In the genomic region with DNA sequence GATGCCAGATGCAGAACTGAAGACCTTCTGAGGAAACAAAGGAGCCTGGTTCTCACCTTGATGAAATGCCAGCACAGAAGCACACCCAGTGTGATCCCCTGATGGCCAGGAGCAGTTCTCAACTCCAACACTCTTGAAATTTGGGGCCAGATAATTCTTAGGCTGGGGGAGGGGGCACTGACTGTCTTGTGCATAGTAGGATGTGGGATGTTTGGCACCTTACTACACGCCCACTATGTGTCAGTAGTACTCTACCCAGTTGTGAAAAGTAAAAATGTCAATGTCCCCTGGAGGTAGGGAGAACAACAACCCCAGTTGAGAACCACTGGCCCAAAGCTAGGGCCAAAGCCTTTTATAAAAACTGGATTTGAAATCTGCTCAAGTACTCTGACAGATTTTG, we compare ENCODE assay signal across 20 cellular contexts.
DNase-seq lines count a peak whose midpoint lies in the region; ATAC-seq and TF ChIP-seq lines count a peak whose summit lies in the region.
"Had no signal": no experiment of that assay in that cellular context is flagged by ENCODE, and none has a peak within 500 bp of the region (broad histone marks: within the 10 kb centered on the region; RNA-seq: fewer than 3 reads in every experiment).

No MANE protein-coding gene starts in this region.

- no peak overlapping the region for H2BK5ac ChIP-seq in H9 (ENCODE audit: insufficient read length, low read length)

- H3K14ac ChIP-seq in H9 (ENCODE audit: insufficient read depth, low read length): no peak overlapping the region

- peak; percentile 24 for TF ChIP-seq CTCF in GM06990 (IDR thresholded peaks at IDR 0.05; ENCODE audit: insufficient read depth, low read length, poor library complexity, severe bottlenecking)
- TF ChIP-seq CTCF in H9 (conservative IDR thresholded peaks at IDR 0.05): peak; percentile 28; the same call in 2 of the 3 replicates
- no peak for TF ChIP-seq CTCF in ascending aorta (IDR thresholded peaks at IDR 0.05)

- peak; percentile 74 for ATAC-seq in naive thymus-derived CD4-positive, alpha-beta T cell
- ATAC-seq in GM19328 (IDR thresholded peaks at IDR 0.05; ENCODE audit: unreplicated experiment) (no peak), GM21576 (IDR thresholded peaks at IDR 0.05; ENCODE audit: unreplicated experiment) (no peak)

- H3K27ac ChIP-seq in H9 (ENCODE audit: insufficient read length, low read depth, low read length) (no peak overlapping the region), ascending aorta (peak overlapping the region; percentile 27 to 38), Karpas-422 (ENCODE audit: low read length) (no peak overlapping the region)
- no peak overlapping the region for H3K27ac ChIP-seq in naive thymus-derived CD4-positive, alpha-beta T cell (ENCODE audit: low read depth, low read length)
- H3K27ac ChIP-seq: cardiac muscle cell, epithelial cell of prostate had no signal

- no peak overlapping the region for H3K4ac ChIP-seq in H9 (ENCODE audit: low read depth, low read length)

- CTCF ChIA-PET in naive thymus-derived CD4-positive, alpha-beta T cell (lab: Charles Lee): interaction anchor here (0.5 to 1.5 kb wide), 4 partner anchors 14 to 452 kb away, joined by 3 to 8 read pairs (median 4); no protein-coding TSS in a partner anchor

- no peak overlapping the region for H3K9ac ChIP-seq in H9 (ENCODE audit: extremely low read depth, insufficient read length, low read length)
- no peak overlapping the region for H3K9ac ChIP-seq in Karpas-422 (ENCODE audit: low read length)

- no peak overlapping the region for H3K27ac Mint-ChIP-seq in H9
- H3K27ac Mint-ChIP-seq in naive thymus-derived CD4-positive, alpha-beta T cell: peak overlapping the region in 6 of 9 donors; percentile 8 to 67 (median 36)
- H3K27ac Mint-ChIP-seq: CD8-positive, alpha-beta memory T cell had no signal

- no peak overlapping the region for H3T11ph ChIP-seq in H9 (ENCODE audit: low read length)

- no peak overlapping the region for H4K91ac ChIP-seq in H9 (ENCODE audit: insufficient read length, low read depth, low read length)

- H3K4me2 ChIP-seq in H9 (ENCODE audit: insufficient read depth, insufficient read length, low read length): no peak overlapping the region
- no peak overlapping the region for H3K4me2 ChIP-seq in Karpas-422 (ENCODE audit: low read depth, low read length, poor library complexity, severe bottlenecking)

- H3K4me3 Mint-ChIP-seq in H9: no peak overlapping the region
- no peak overlapping the region for H3K4me3 Mint-ChIP-seq in naive thymus-derived CD4-positive, alpha-beta T cell
- H3K4me3 Mint-ChIP-seq: CD8-positive, alpha-beta memory T cell had no signal

- no peaks in the 10 kb centered on the region for H3K9me3 ChIP-seq in H9 (ENCODE audit: control insufficient read depth, low read depth, low read length)
- H3K9me3 ChIP-seq in ascending aorta: no peaks in the 10 kb centered on the region
- H3K9me3 ChIP-seq in naive thymus-derived CD4-positive, alpha-beta T cell (ENCODE audit: control insufficient read depth in 2 of 3, low read length in 3 of 3): no peaks in the 10 kb centered on the region
- H3K9me3 ChIP-seq in Karpas-422 (ENCODE audit: low read length): no peaks in the 10 kb centered on the region

- no peak overlapping the region for H2BK120ac ChIP-seq in H9 (ENCODE audit: low read depth, low read length, poor library complexity, severe bottlenecking)

- H2BK20ac ChIP-seq in H9 (ENCODE audit: low read depth, low read length, poor library complexity, severe bottlenecking): no peak overlapping the region

- H3K79me2 ChIP-seq in H9 (ENCODE audit: insufficient read depth, low read length) (no peaks in the 10 kb centered on the region), Karpas-422 (ENCODE audit: low read length) (no peaks in the 10 kb centered on the region)

- no peak overlapping the region for H3K23ac ChIP-seq in H9 (ENCODE audit: insufficient read length, low read depth, low read length)

- no peaks in the 10 kb centered on the region; the same call in 1 of the 2 replicates for H3K27me3 Mint-ChIP-seq in H9 (ENCODE audit: low read depth)
- peaks cover 0 to 4% (median 0%) of the 10 kb centered on the region in 5 donors for H3K27me3 Mint-ChIP-seq in naive thymus-derived CD4-positive, alpha-beta T cell

- no peak overlapping the region for H2AK5ac ChIP-seq in H9 (ENCODE audit: insufficient read length, low read length)

- H3K18ac ChIP-seq in H9 (ENCODE audit: insufficient read length, low read depth, low read length): no peak overlapping the region

- intact Hi-C loops in ascending aorta (cut with DNase I): loop anchor here (5.0 kb wide), 1 partner anchor 43 kb away; no protein-coding TSS in a partner anchor
- intact Hi-C loops in naive thymus-derived CD4-positive, alpha-beta T cell (cut with micrococcal nuclease): loop anchor here in 1 of 2 donors (1.0 to 5.0 kb wide), 7 partner anchors 16 to 895 kb away; partner anchors contain the start of gene ARID1B
- intact Hi-C loops in head of caudate nucleus (cut with DNase I): no loop called here

- no peak overlapping the region for H4K8ac ChIP-seq in H9 (replicated peaks; ENCODE audit: insufficient read length, low read depth, low read length)

- DNase-seq in GM06990 (ENCODE audit: extremely low read depth, insufficient read length): no peak
- no peak for DNase-seq in H9
- DNase-seq in ascending aorta (ENCODE audit: low spot score in 2 of 2): no peak
- DNase-seq in naive thymus-derived CD4-positive, alpha-beta T cell: peak in 6 of 9 donors; percentile 19 to 48 (median 36)
- no peak for DNase-seq in Karpas-422
- no peak for DNase-seq in head of caudate nucleus
- DNase-seq: activated CD4-positive, alpha-beta T cell treated with anti-CD3 and anti-CD28 coated beads, Interleukin-2, amount 50 U/mL, for 1 hour; foreskin fibroblast; KBM-7; NCI-H1048; NCI-H1930; RPMI8226; small intestine; stimulated activated CD4-positive, alpha-beta T cell treated with anti-CD3 and anti-CD28 coated beads, Interleukin-4, amount 100 ng/mL, for 1 hour; SW 1271 had no signal

- H3K4me1 Mint-ChIP-seq in H9: peaks cover 6 to 7% of the 10 kb centered on the region in 2 experiments; a peak in 3 of 4 replicates
- peaks cover 0 to 21% (median 0%) of the 10 kb centered on the region in 7 donors for H3K4me1 Mint-ChIP-seq in naive thymus-derived CD4-positive, alpha-beta T cell
- H3K4me1 Mint-ChIP-seq: CD8-positive, alpha-beta memory T cell had no signal

- H3K4me3 ChIP-seq in GM06990 (replicated peaks; ENCODE audit: low read depth, low read length) (no peak overlapping the region), ascending aorta (no peak overlapping the region), Karpas-422 (ENCODE audit: low read length) (no peak overlapping the region)
- H3K4me3 ChIP-seq in naive thymus-derived CD4-positive, alpha-beta T cell (ENCODE audit: low read length): no peak overlapping the region
- H3K4me3 ChIP-seq: cardiac muscle cell had no signal

- no peak overlapping the region for H2BK12ac ChIP-seq in H9 (ENCODE audit: insufficient read length, low read depth, low read length)

- no peaks in the 10 kb centered on the region for H3K23me2 ChIP-seq in H9 (ENCODE audit: insufficient read length, low read depth, low read length, poor library complexity, severe bottlenecking)

- POLR2A ChIA-PET in naive thymus-derived CD4-positive, alpha-beta T cell (lab: Charles Lee): interaction anchor here (0.9 to 1.9 kb wide), 2 partner anchors 18 to 642 kb away, joined by 3 to 18 read pairs; no protein-coding TSS in a partner anchor

- no CpG with 5 or more reads among the region's 1 CpG for WGBS in H9 (ENCODE audit: extremely low coverage, insufficient read length, low lambda C conversion rate)

- H3K36me3 ChIP-seq in GM06990 (ENCODE audit: control insufficient read depth, insufficient read depth, low read length) (no peaks in the 10 kb centered on the region), ascending aorta (no peaks in the 10 kb centered on the region), Karpas-422 (ENCODE audit: insufficient read depth, low read length) (no peaks in the 10 kb centered on the region)
- no peaks in the 10 kb centered on the region for H3K36me3 ChIP-seq in naive thymus-derived CD4-positive, alpha-beta T cell (ENCODE audit: control insufficient read depth in 2 of 3, insufficient read depth in 3 of 3, low read length in 3 of 3)
- H3K36me3 ChIP-seq: cardiac muscle cell had no signal

- H4K20me1 ChIP-seq in H9 (ENCODE audit: control insufficient read depth, insufficient read depth, insufficient read length) (no peaks in the 10 kb centered on the region), Karpas-422 (ENCODE audit: insufficient read depth, low read depth, low read length) (no peaks in the 10 kb centered on the region)

- no peak overlapping the region for H2BK15ac ChIP-seq in H9 (ENCODE audit: low read depth, low read length)

- no peak overlapping the region for H4K5ac ChIP-seq in H9 (ENCODE audit: insufficient read length, low read depth, low read length)

- H3K27me3 ChIP-seq in GM06990 (replicated peaks; ENCODE audit: control insufficient read depth, insufficient read depth, low read length): no peaks in the 10 kb centered on the region; the same call in 1 of the 2 replicates
- no peaks in the 10 kb centered on the region for H3K27me3 ChIP-seq in H9 (ENCODE audit: insufficient read depth, low read length)
- no peaks in the 10 kb centered on the region for H3K27me3 ChIP-seq in ascending aorta
- H3K27me3 ChIP-seq in naive thymus-derived CD4-positive, alpha-beta T cell (ENCODE audit: control insufficient read depth in 2 of 2, insufficient read depth in 2 of 2, low read length in 2 of 2): no peaks in the 10 kb centered on the region
- H3K27me3 ChIP-seq in Karpas-422 (ENCODE audit: low read length): no peaks in the 10 kb centered on the region
- H3K27me3 ChIP-seq: cardiac muscle cell had no signal

- no peaks in the 10 kb centered on the region for H3K9me2 ChIP-seq in Karpas-422 (replicated peaks; ENCODE audit: insufficient read depth, low read length)

- H3K4me1 ChIP-seq in H9 (ENCODE audit: insufficient read depth, low read length) (no peaks in the 10 kb centered on the region), ascending aorta (peaks cover 0 to 14% of the 10 kb centered on the region in 2 donors), Karpas-422 (ENCODE audit: low read length) (peaks cover 12% of the 10 kb centered on the region)
- no peaks in the 10 kb centered on the region for H3K4me1 ChIP-seq in naive thymus-derived CD4-positive, alpha-beta T cell (ENCODE audit: control insufficient read depth in 2 of 2, insufficient read depth in 2 of 2, low read length in 2 of 2)

- no peaks in the 10 kb centered on the region for H3K9me3 Mint-ChIP-seq in H9
- H3K9me3 Mint-ChIP-seq in naive thymus-derived CD4-positive, alpha-beta T cell: peaks cover 0 to under 1% (median 0%) of the 10 kb centered on the region in 11 donors
- H3K9me3 Mint-ChIP-seq: CD8-positive, alpha-beta memory T cell had no signal

- H2AFZ ChIP-seq in H9 (ENCODE audit: low read length) (no peak overlapping the region), Karpas-422 (ENCODE audit: low read length) (no peak overlapping the region)

- H3K79me1 ChIP-seq in H9 (ENCODE audit: insufficient read depth, low read depth, low read length, poor library complexity, severe bottlenecking): no peaks in the 10 kb centered on the region

- H3K36me3 Mint-ChIP-seq in H9 (ENCODE audit: insufficient read depth in 1 of 3, low read depth in 3 of 3): no peaks in the 10 kb centered on the region
- peaks cover 0 to under 1% (median 0%) of the 10 kb centered on the region in 5 donors for H3K36me3 Mint-ChIP-seq in naive thymus-derived CD4-positive, alpha-beta T cell
- H3K36me3 Mint-ChIP-seq: CD8-positive, alpha-beta memory T cell had no signal

- H3K56ac ChIP-seq in H9 (ENCODE audit: insufficient read length, low read depth, low read length): no peak overlapping the region

Comparison
In these comparisons a context has a peak if more than half of its experiments do, and no peak if none do; other contexts are left out.
1. DNase-seq: peak in naive thymus-derived CD4-positive, alpha-beta T cell (6 of 9); none in GM06990 (single experiment), H9 (single experiment), ascending aorta (0 of 2), Karpas-422 (single experiment) and head of caudate nucleus (0 of 42).
2. CTCF ChIP-seq: peak in GM06990 (single experiment) and H9 (single experiment); none in ascending aorta (0 of 3).
3. H3K27ac ChIP-seq: peak in ascending aorta (2 of 2); none in H9 (single experiment), naive thymus-derived CD4-positive, alpha-beta T cell (single experiment) and Karpas-422 (single experiment).
4. H3K27ac Mint-ChIP-seq: peak in naive thymus-derived CD4-positive, alpha-beta T cell (6 of 9); none in H9 (0 of 3).